In genomic region chr6:27748662-27749061, GRCh38 we compare ENCODE assay signal across 33 cellular contexts.
"Had no signal": no experiment of that assay in that cellular context is flagged by ENCODE, and none has a peak within 500 bp of the region (broad histone marks: within the 10 kb centered on the region; RNA-seq: fewer than 3 reads in every experiment).

No MANE protein-coding gene starts in this region.

- H3K27ac Mint-ChIP-seq: activated CD4-positive, alpha-beta memory T cell treated with anti-CD3 and anti-CD28 coated beads for 36 hours; activated CD4-positive, alpha-beta T cell treated with anti-CD3 and anti-CD28 coated beads for 36 hours; activated CD4-positive, alpha-beta T cell treated with anti-CD3 and anti-CD28 coated beads, Interleukin-2, amount 10 ng/mL, durations not matched to agents 24 days and 14 days; activated CD8-positive, alpha-beta memory T cell treated with anti-CD3 and anti-CD28 coated beads, Interleukin-2, amount 10 ng/mL, durations not matched to agents 7 days and 5 days; activated CD8-positive, alpha-beta T cell treated with anti-CD3 and anti-CD28 coated beads, Interleukin-2, amount 10 ng/mL, durations not matched to agents 7 days and 5 days; activated naive CD4-positive, alpha-beta T cell treated with anti-CD3 and anti-CD28 coated beads for 36 hours; activated naive CD4-positive, alpha-beta T cell treated with anti-CD3 and anti-CD28 coated beads, Interleukin-2, amount 50 U/mL, for 24 hours; activated naive CD8-positive, alpha-beta T cell treated with anti-CD3 and anti-CD28 coated beads for 36 hours; activated naive CD8-positive, alpha-beta T cell treated with anti-CD3 and anti-CD28 coated beads, Interleukin-2, amount 50 U/mL, for 24 hours; activated T-helper 1 cell treated with anti-CD3 and anti-CD28 coated beads, Interleukin-12 subunit alpha, Interleukin-12 subunit beta, Interleukin-2, Interleukin-4 antibody, amounts not matched to agents 30 ng/mL and 10 ng/mL and 1 ng/mL, durations not matched to agents 14 hours and 24 hours and 36 hours; activated T-helper 2 cell treated with anti-CD3 and anti-CD28 coated beads, Interferon-gamma antibody, Interleukin-2, Interleukin-4, amounts not matched to agents 10 μg/mL and 5 μg/mL and 100 μg/mL, durations not matched to agents 14 hours and 24 hours and 36 hours; effector memory CD8-positive, alpha-beta T cell had no signal

- H3K4me3 Mint-ChIP-seq: activated CD4-positive, alpha-beta memory T cell treated with anti-CD3 and anti-CD28 coated beads for 36 hours; activated CD4-positive, alpha-beta T cell treated with anti-CD3 and anti-CD28 coated beads for 36 hours; activated CD4-positive, alpha-beta T cell treated with anti-CD3 and anti-CD28 coated beads, Interleukin-2, amount 10 ng/mL, durations not matched to agents 24 days and 14 days; activated CD8-positive, alpha-beta memory T cell treated with anti-CD3 and anti-CD28 coated beads, Interleukin-2, amount 10 ng/mL, durations not matched to agents 7 days and 5 days; activated CD8-positive, alpha-beta T cell treated with anti-CD3 and anti-CD28 coated beads, Interleukin-2, amount 10 ng/mL, durations not matched to agents 7 days and 5 days; activated naive CD4-positive, alpha-beta T cell treated with anti-CD3 and anti-CD28 coated beads for 36 hours; activated naive CD4-positive, alpha-beta T cell treated with anti-CD3 and anti-CD28 coated beads, Interleukin-2, amount 50 U/mL, for 24 hours; activated naive CD8-positive, alpha-beta T cell treated with anti-CD3 and anti-CD28 coated beads for 36 hours; activated naive CD8-positive, alpha-beta T cell treated with anti-CD3 and anti-CD28 coated beads, Interleukin-2, amount 50 U/mL, for 24 hours; activated T-helper 1 cell treated with anti-CD3 and anti-CD28 coated beads, Interleukin-12 subunit alpha, Interleukin-12 subunit beta, Interleukin-2, Interleukin-4 antibody, amounts not matched to agents 30 ng/mL and 10 ng/mL and 1 ng/mL, durations not matched to agents 14 hours and 24 hours and 36 hours; effector memory CD8-positive, alpha-beta T cell had no signal

- DNase-seq: activated CD4-positive, alpha-beta memory T cell treated with anti-CD3 and anti-CD28 coated beads for 36 hours; activated CD4-positive, alpha-beta T cell treated with anti-CD3 and anti-CD28 coated beads for 36 hours; activated CD4-positive, alpha-beta T cell treated with anti-CD3 and anti-CD28 coated beads, Interleukin-2, amount 10 ng/mL, durations not matched to agents 24 days and 14 days; activated CD4-positive, CD25-positive, alpha-beta regulatory T cell; activated CD4-positive, CD25-positive, alpha-beta regulatory T cell treated with anti-CD3 and anti-CD28 coated beads, Interleukin-2, amount 50 U/mL, for 72 hours; activated CD8-positive, alpha-beta memory T cell treated with anti-CD3 and anti-CD28 coated beads, Interleukin-2, amount 10 ng/mL, durations not matched to agents 7 days and 5 days; activated CD8-positive, alpha-beta memory T cell treated with anti-CD3 and anti-CD28 coated beads, Interleukin-2, amount 50 U/mL, for 4 hours; activated CD8-positive, alpha-beta T cell treated with anti-CD3 and anti-CD28 coated beads, Interleukin-2, amount 10 ng/mL, durations not matched to agents 7 days and 5 days; activated effector memory CD4-positive, alpha-beta T cell treated with anti-CD3 and anti-CD28 coated beads, Interleukin-2, amount 50 U/mL, for 16 hours; activated naive CD4-positive, alpha-beta T cell treated with anti-CD3 and anti-CD28 coated beads for 36 hours; activated naive CD8-positive, alpha-beta T cell treated with anti-CD3 and anti-CD28 coated beads for 36 hours; activated naive CD8-positive, alpha-beta T cell treated with anti-CD3 and anti-CD28 coated beads, Interleukin-2, amount 50 U/mL, for 24 hours; activated T-cell treated with anti-CD3 and anti-CD28 coated beads, Interleukin-2, amount 50 U/mL, for 1 hour; activated T-cell treated with anti-CD3 and anti-CD28 coated beads, Interleukin-2, amount 50 U/mL, for 48 hours; adrenal gland; amygdala; aorta; body of pancreas; caudate nucleus; cortex of kidney; dermis blood vessel endothelial cell; effector CD4-positive, alpha-beta T cell; effector memory CD8-positive, alpha-beta T cell; erythroblast; foreskin keratinocyte; gastrocnemius medialis; glutamatergic neuron; heart left ventricle had no signal

- H3K9me3 ChIP-seq: adrenal gland, body of pancreas, esophagus muscularis mucosa, gastrocnemius medialis, heart left ventricle had no signal

- H3K27ac ChIP-seq: adrenal gland, body of pancreas, esophagus muscularis mucosa, foreskin keratinocyte, gastrocnemius medialis, heart left ventricle had no signal

- H3K9me3 Mint-ChIP-seq: activated CD4-positive, alpha-beta memory T cell treated with anti-CD3 and anti-CD28 coated beads for 36 hours; activated CD4-positive, alpha-beta T cell treated with anti-CD3 and anti-CD28 coated beads, Interleukin-2, amount 10 ng/mL, durations not matched to agents 24 days and 14 days; activated naive CD4-positive, alpha-beta T cell treated with anti-CD3 and anti-CD28 coated beads for 36 hours; activated naive CD4-positive, alpha-beta T cell treated with anti-CD3 and anti-CD28 coated beads, Interleukin-2, amount 50 U/mL, for 24 hours; activated naive CD8-positive, alpha-beta T cell treated with anti-CD3 and anti-CD28 coated beads for 36 hours; activated naive CD8-positive, alpha-beta T cell treated with anti-CD3 and anti-CD28 coated beads, Interleukin-2, amount 50 U/mL, for 24 hours; activated T-helper 1 cell treated with anti-CD3 and anti-CD28 coated beads, Interleukin-12 subunit alpha, Interleukin-12 subunit beta, Interleukin-2, Interleukin-4 antibody, amounts not matched to agents 30 ng/mL and 10 ng/mL and 1 ng/mL, durations not matched to agents 14 hours and 24 hours and 36 hours; activated T-helper 2 cell treated with anti-CD3 and anti-CD28 coated beads, Interferon-gamma antibody, Interleukin-2, Interleukin-4, amounts not matched to agents 10 μg/mL and 5 μg/mL and 100 μg/mL, durations not matched to agents 14 hours and 24 hours and 36 hours had no signal

- H3K36me3 Mint-ChIP-seq: activated naive CD4-positive, alpha-beta T cell treated with anti-CD3 and anti-CD28 coated beads, Interleukin-2, amount 50 U/mL, for 24 hours; activated naive CD8-positive, alpha-beta T cell treated with anti-CD3 and anti-CD28 coated beads for 36 hours had no signal

- H3K36me3 ChIP-seq: adrenal gland, esophagus muscularis mucosa, gastrocnemius medialis, heart left ventricle had no signal

- H3K4me3 ChIP-seq: adrenal gland, body of pancreas, esophagus muscularis mucosa, gastrocnemius medialis, heart left ventricle had no signal

- FAIRE-seq: colon had no signal

- H3K4me1 ChIP-seq: gastrocnemius medialis had no signal

- ATAC-seq: activated CD4-positive, alpha-beta T cell treated with anti-CD3 and anti-CD28 coated beads for 36 hours; activated CD8-positive, alpha-beta memory T cell treated with anti-CD3 and anti-CD28 coated beads, Interleukin-2, amount 10 ng/mL, durations not matched to agents 7 days and 5 days; activated CD8-positive, alpha-beta T cell treated with anti-CD3 and anti-CD28 coated beads, Interleukin-2, amount 10 ng/mL, durations not matched to agents 7 days and 5 days; activated naive CD8-positive, alpha-beta T cell treated with anti-CD3 and anti-CD28 coated beads, Interleukin-2, amount 50 U/mL, for 24 hours; body of pancreas; effector memory CD8-positive, alpha-beta T cell; foreskin keratinocyte; gastrocnemius medialis; heart left ventricle had no signal
